ENCODE assay signal across 1 cellular context in genomic region chr1:1434131-1434811, GRCh38.
TF ChIP-seq lines count a peak whose summit lies in the region.

No MANE protein-coding gene starts in this region.

TF ChIP-seq in HepG2, 621 proteins besides CTCF, POLR2A, EP300 and RAD21 (continues in another document):
- TF ChIP-seq ZNF782 (CRISPR knock-in tag; IDR thresholded peaks at IDR 0.05; ENCODE audit: borderline replicate concordance) (no peak), PHF8 (CRISPR knock-in tag; IDR thresholded peaks at IDR 0.05) (peak; percentile 31; the same call in 1 of the 2 replicates), SP5 (CRISPR knock-in tag; IDR thresholded peaks at IDR 0.05; ENCODE audit: borderline replicate concordance, low read depth) (no peak), KMT2A (CRISPR knock-in tag; IDR thresholded peaks at IDR 0.05) (0 out of 2 replicates have a peak, but pooled peaks have one; percentile 9), BRD4 (CRISPR knock-in tag; IDR thresholded peaks at IDR 0.05) (peak; percentile 21; the same call in 1 of the 2 replicates), CCDC6 (CRISPR knock-in tag; IDR thresholded peaks at IDR 0.05) (peak; percentile 62; the same call in 1 of the 2 replicates), NRL (CRISPR knock-in tag; IDR thresholded peaks at IDR 0.05; ENCODE audit: borderline replicate concordance) (0 out of 2 replicates have a peak, but pooled peaks have one; percentile 46), KDM2A (CRISPR knock-in tag; IDR thresholded peaks at IDR 0.05; ENCODE audit: borderline replicate concordance, low read depth) (no peak), ZNF776 (CRISPR knock-in tag; IDR thresholded peaks at IDR 0.05) (0 out of 2 replicates have a peak, but pooled peaks have one; percentile 36), FOXC1 (CRISPR knock-in tag; IDR thresholded peaks at IDR 0.05; ENCODE audit: borderline replicate concordance) (0 out of 2 replicates have a peak, but pooled peaks have one; percentile 5), RARA (CRISPR knock-in tag; IDR thresholded peaks at IDR 0.05) (peak; percentile 39), GATAD2A (CRISPR knock-in tag; IDR thresholded peaks at IDR 0.05) (no peak), POLR2G (IDR thresholded peaks at IDR 0.05; ENCODE audit: low read depth, low read length) (peak; percentile 14; the same call in 1 of the 2 replicates), ARNT2 (CRISPR knock-in tag; IDR thresholded peaks at IDR 0.05; ENCODE audit: low read depth) (0 out of 2 replicates have a peak, but pooled peaks have one; percentile 57), ZNF75D (CRISPR knock-in tag; IDR thresholded peaks at IDR 0.05; ENCODE audit: borderline replicate concordance) (no peak), ZFAT (CRISPR knock-in tag; conservative IDR thresholded peaks at IDR 0.05) (no peak), ZNF20 (CRISPR knock-in tag; IDR thresholded peaks at IDR 0.05) (0 out of 2 replicates have a peak, but pooled peaks have one; percentile 51), ZFX (CRISPR knock-in tag; IDR thresholded peaks at IDR 0.05; ENCODE audit: low read depth) (no peak; the same call in 1 of the 2 replicates), KAT8 (CRISPR knock-in tag; IDR thresholded peaks at IDR 0.05) (0 out of 2 replicates have a peak, but pooled peaks have one; percentile 5), AGO2 (optimal IDR thresholded peaks at IDR 0.05; ENCODE audit: low read depth, low read length) (peak; percentile 94), ASH2L (IDR thresholded peaks at IDR 0.05; ENCODE audit: insufficient read length, low read depth, low read length) (peak; percentile 8), DR1 (CRISPR knock-in tag; IDR thresholded peaks at IDR 0.05) (0 out of 2 replicates have a peak, but pooled peaks have one; percentile 13), ZMYM3 (CRISPR knock-in tag; IDR thresholded peaks at IDR 0.05) (no peak), FOXA3 (CRISPR knock-in tag; IDR thresholded peaks at IDR 0.05) (0 out of 2 replicates have a peak, but pooled peaks have one; percentile 6), IKZF4 (CRISPR knock-in tag; IDR thresholded peaks at IDR 0.05; ENCODE audit: borderline replicate concordance, low read depth, not compliant biosample characterization) (peak; percentile 11), ZNF333 (CRISPR knock-in tag; IDR thresholded peaks at IDR 0.05; ENCODE audit: borderline replicate concordance) (peak; percentile 62; the same call in 1 of the 2 replicates), SOX6 (IDR thresholded peaks at IDR 0.05) (no peak), SOX6 (CRISPR knock-in tag; IDR thresholded peaks at IDR 0.05) (peak; percentile 21; the same call in 1 of the 2 replicates), RBFOX2 (IDR thresholded peaks at IDR 0.05; ENCODE audit: low read depth, low read length) (peak; percentile 88), ZNF18 (CRISPR knock-in tag; IDR thresholded peaks at IDR 0.05; ENCODE audit: insufficient replicate concordance) (peak; percentile 61), PATZ1 (CRISPR knock-in tag; IDR thresholded peaks at IDR 0.05) (peak; percentile 92), NFKB2 (CRISPR knock-in tag; IDR thresholded peaks at IDR 0.05; ENCODE audit: borderline replicate concordance) (peak; percentile 13; the same call in 1 of the 2 replicates), ZNF550 (CRISPR knock-in tag; IDR thresholded peaks at IDR 0.05; ENCODE audit: borderline replicate concordance) (no peak), ZGPAT (CRISPR knock-in tag; IDR thresholded peaks at IDR 0.05) (peak; percentile 12; the same call in 1 of the 2 replicates), ESRRA (CRISPR knock-in tag; IDR thresholded peaks at IDR 0.05; ENCODE audit: low read depth) (no peak), ZNF337 (CRISPR knock-in tag; IDR thresholded peaks at IDR 0.05; ENCODE audit: borderline replicate concordance, low read depth) (0 out of 2 replicates have a peak, but pooled peaks have one; percentile 37), ETV5 (CRISPR knock-in tag; IDR thresholded peaks at IDR 0.05; ENCODE audit: borderline replicate concordance) (peak; percentile 42; the same call in 1 of the 2 replicates), ZNF710 (CRISPR knock-in tag; IDR thresholded peaks at IDR 0.05; ENCODE audit: borderline replicate concordance) (0 out of 2 replicates have a peak, but pooled peaks have one; percentile 44), GZF1 (CRISPR knock-in tag; IDR thresholded peaks at IDR 0.05) (no peak), ZNF746 (CRISPR knock-in tag; IDR thresholded peaks at IDR 0.05) (0 out of 2 replicates have a peak, but pooled peaks have one; percentile 3), MYPOP (CRISPR knock-in tag; IDR thresholded peaks at IDR 0.05) (peak; percentile 31; the same call in 1 of the 2 replicates), PHF20 (CRISPR knock-in tag; IDR thresholded peaks at IDR 0.05) (0 out of 2 replicates have a peak, but pooled peaks have one; percentile 32), ZBTB7A (CRISPR knock-in tag; IDR thresholded peaks at IDR 0.05) (peak; percentile 18; the same call in 1 of the 2 replicates), RBM39 (IDR thresholded peaks at IDR 0.05; ENCODE audit: low read depth, low read length, poor library complexity, severe bottlenecking) (peak; percentile 51), SRSF1 (optimal IDR thresholded peaks at IDR 0.05; ENCODE audit: low read depth, low read length) (peak; percentile 92), MAFF (IDR thresholded peaks at IDR 0.05; ENCODE audit: low read depth, low read length) (no peak), AGO1 (IDR thresholded peaks at IDR 0.05; ENCODE audit: low read depth, low read length, poor library complexity, severe bottlenecking) (peak; percentile 30), NR2F6 (IDR thresholded peaks at IDR 0.05) (no peak), NR2F6 (CRISPR knock-in tag; IDR thresholded peaks at IDR 0.05) (peak; percentile 16; the same call in 1 of the 2 replicates), KLF9 (CRISPR knock-in tag; IDR thresholded peaks at IDR 0.05; ENCODE audit: low read depth) (no peak), NFIB (CRISPR knock-in tag; IDR thresholded peaks at IDR 0.05; ENCODE audit: borderline replicate concordance) (no peak), SP1 (IDR thresholded peaks at IDR 0.05) (no peak), SP1 (CRISPR knock-in tag; IDR thresholded peaks at IDR 0.05) (no peak), ZBTB42 (CRISPR knock-in tag; IDR thresholded peaks at IDR 0.05) (no peak), NFIC (IDR thresholded peaks at IDR 0.05; ENCODE audit: low read length) (no peak), SRSF4 (IDR thresholded peaks at IDR 0.05; ENCODE audit: low read depth, low read length, poor library complexity, severe bottlenecking) (peak; percentile 74), PTBP1 (IDR thresholded peaks at IDR 0.05; ENCODE audit: low read depth, low read length, poor library complexity, severe bottlenecking) (peak; percentile 16), KDM3A (CRISPR knock-in tag; IDR thresholded peaks at IDR 0.05; ENCODE audit: low read depth) (peak; percentile 34; the same call in 1 of the 2 replicates), SRF (IDR thresholded peaks at IDR 0.05; ENCODE audit: low read depth, low read length) (peak; percentile 54; the same call in 1 of the 2 replicates), HNRNPK (IDR thresholded peaks at IDR 0.05; ENCODE audit: low read depth, low read length, poor library complexity, severe bottlenecking) (peak; percentile 10), ELF3 (CRISPR knock-in tag; IDR thresholded peaks at IDR 0.05) (0 out of 2 replicates have a peak, but pooled peaks have one; percentile 19), HNRNPL (IDR thresholded peaks at IDR 0.05; ENCODE audit: low read depth, low read length) (0 out of 2 replicates have a peak, but pooled peaks have one; percentile 38), ZNF235 (CRISPR knock-in tag; IDR thresholded peaks at IDR 0.05; ENCODE audit: borderline replicate concordance) (peak; percentile 66; the same call in 1 of the 2 replicates), ZBTB7B (CRISPR knock-in tag; IDR thresholded peaks at IDR 0.05) (peak; percentile 46; the same call in 1 of the 2 replicates)
- TF ChIP-seq, protein P1, sequence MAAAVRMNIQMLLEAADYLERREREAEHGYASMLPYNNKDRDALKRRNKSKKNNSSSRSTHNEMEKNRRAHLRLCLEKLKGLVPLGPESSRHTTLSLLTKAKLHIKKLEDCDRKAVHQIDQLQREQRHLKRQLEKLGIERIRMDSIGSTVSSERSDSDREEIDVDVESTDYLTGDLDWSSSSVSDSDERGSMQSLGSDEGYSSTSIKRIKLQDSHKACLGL (CRISPR knock-in tag; IDR thresholded peaks at IDR 0.05) = peak; percentile 80; the same call in 1 of the 2 replicates
- TF ChIP-seq, protein P2, sequence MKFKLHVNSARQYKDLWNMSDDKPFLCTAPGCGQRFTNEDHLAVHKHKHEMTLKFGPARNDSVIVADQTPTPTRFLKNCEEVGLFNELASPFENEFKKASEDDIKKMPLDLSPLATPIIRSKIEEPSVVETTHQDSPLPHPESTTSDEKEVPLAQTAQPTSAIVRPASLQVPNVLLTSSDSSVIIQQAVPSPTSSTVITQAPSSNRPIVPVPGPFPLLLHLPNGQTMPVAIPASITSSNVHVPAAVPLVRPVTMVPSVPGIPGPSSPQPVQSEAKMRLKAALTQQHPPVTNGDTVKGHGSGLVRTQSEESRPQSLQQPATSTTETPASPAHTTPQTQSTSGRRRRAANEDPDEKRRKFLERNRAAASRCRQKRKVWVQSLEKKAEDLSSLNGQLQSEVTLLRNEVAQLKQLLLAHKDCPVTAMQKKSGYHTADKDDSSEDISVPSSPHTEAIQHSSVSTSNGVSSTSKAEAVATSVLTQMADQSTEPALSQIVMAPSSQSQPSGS (CRISPR knock-in tag; IDR thresholded peaks at IDR 0.05) = no peak
- TF ChIP-seq, protein P3, sequence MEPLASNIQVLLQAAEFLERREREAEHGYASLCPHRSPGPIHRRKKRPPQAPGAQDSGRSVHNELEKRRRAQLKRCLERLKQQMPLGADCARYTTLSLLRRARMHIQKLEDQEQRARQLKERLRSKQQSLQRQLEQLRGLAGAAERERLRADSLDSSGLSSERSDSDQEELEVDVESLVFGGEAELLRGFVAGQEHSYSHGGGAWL (CRISPR knock-in tag; IDR thresholded peaks at IDR 0.05) = peak; percentile 12; the same call in 1 of the 2 replicates
